ENCODE assay signal across 6 cellular contexts in genomic region chr2:87505909-87506308, GRCh38.
A peak's percentile ranks its signal among the peaks of the same experiment; 100 is the strongest.
DNase-seq lines count a peak whose midpoint lies in the region; ATAC-seq and TF ChIP-seq lines count a peak whose summit lies in the region.
"Not testable (repeated sequence)": the region's sequence is repeated elsewhere in the genome, so short reads cannot be mapped to it uniquely, and the experiment has no call there.

No MANE protein-coding gene starts in this region.

- H2AFZ ChIP-seq in OCI-LY1 (ENCODE audit: low read length); SU-DHL-6 (ENCODE audit: low read depth, low read length, severe bottlenecking): not testable (repeated sequence)

- not testable (repeated sequence) for H4K20me1 ChIP-seq in OCI-LY1 (ENCODE audit: insufficient read depth, low read length); SU-DHL-6 (ENCODE audit: low read depth, low read length)

- not testable (repeated sequence) for H3K4me2 ChIP-seq in OCI-LY1 (ENCODE audit: low read length); SU-DHL-6 (ENCODE audit: low read depth, low read length, poor library complexity, severe bottlenecking)

- not testable (repeated sequence) for TF ChIP-seq CTCF in OCI-LY1 (IDR thresholded peaks at IDR 0.05; ENCODE audit: low read length); SU-DHL-6 (IDR thresholded peaks at IDR 0.05; ENCODE audit: insufficient read depth, low read length, poor library complexity, severe bottlenecking); neutrophil (IDR thresholded peaks at IDR 0.05)

- intact Hi-C loops in Right ventricle myocardium superior (cut with DNase I); left ventricle myocardium superior (cut with micrococcal nuclease): not testable (repeated sequence)

- H3K27ac ChIP-seq in OCI-LY1 (ENCODE audit: low read depth, low read length, poor library complexity, severe bottlenecking) (peak overlapping the region; percentile 79), SU-DHL-6 (ENCODE audit: low read depth, low read length) (peak overlapping the region; percentile 69), neutrophil (peak overlapping the region; percentile 60)

- H3K9me3 ChIP-seq in OCI-LY1 (ENCODE audit: low read length); SU-DHL-6 (ENCODE audit: insufficient read depth, low read length); neutrophil: not testable (repeated sequence)

- not testable (repeated sequence) for DNase-seq in Right ventricle myocardium superior, left ventricle myocardium superior
- DNase-seq in stimulated activated CD8-positive, alpha-beta memory T cell treated with anti-CD3 and anti-CD28 coated beads, Interleukin-4, amount 100 ng/mL, for 48 hours, result peak; percentile 17

- H3K4me1 ChIP-seq in OCI-LY1 (ENCODE audit: insufficient read depth, low read length, severe bottlenecking), result peaks cover 62% of the 10 kb centered on the region
- H3K4me1 ChIP-seq in neutrophil (ENCODE audit: control insufficient read depth in 1 of 2, insufficient read depth in 1 of 2, low read depth in 1 of 2, low read length in 1 of 2), result not testable (repeated sequence)

- H3K4me3 ChIP-seq in OCI-LY1 (ENCODE audit: low read depth, low read length, poor library complexity, severe bottlenecking); SU-DHL-6 (ENCODE audit: insufficient read depth, low read length, poor library complexity, severe bottlenecking); neutrophil (ENCODE audit: low read depth in 1 of 2, low read length in 1 of 2): not testable (repeated sequence)

- ATAC-seq in Right ventricle myocardium superior (ENCODE audit: poor library complexity), result peak; percentile 59
- peak; percentile 57 for ATAC-seq in left ventricle myocardium superior

- not testable (repeated sequence) for H3K27me3 ChIP-seq in OCI-LY1 (ENCODE audit: insufficient read depth, low read length); SU-DHL-6 (ENCODE audit: low read length); neutrophil

- not testable (repeated sequence) for H3K9ac ChIP-seq in OCI-LY1 (ENCODE audit: low read length); SU-DHL-6 (ENCODE audit: low read length)

- not testable (repeated sequence) for H3K36me3 ChIP-seq in OCI-LY1 (ENCODE audit: insufficient read depth, low read length); SU-DHL-6 (ENCODE audit: low read length); neutrophil

- H3F3A ChIP-seq in OCI-LY1 (ENCODE audit: insufficient read depth, low read length), result not testable (repeated sequence)
- H3F3A ChIP-seq in SU-DHL-6 (ENCODE audit: insufficient read depth), result peaks cover 11% of the 10 kb centered on the region; the same call in 1 of the 2 replicates

- H3K79me2 ChIP-seq in OCI-LY1 (ENCODE audit: insufficient read depth, low read length); SU-DHL-6 (ENCODE audit: insufficient read depth, low read length): not testable (repeated sequence)

- not testable (repeated sequence) for H3K9me2 ChIP-seq in OCI-LY1 (ENCODE audit: low read depth, low read length); SU-DHL-6 (replicated peaks; ENCODE audit: insufficient read depth, low read length)
